ENCODE assay signal across 8 cellular contexts in genomic region chr10:101843032-101843991, GRCh38. TPM values are rescaled to one million over a fixed set of nuclear protein-coding genes. Genes with fewer than 3 reads are reported as not detected.
DNase-seq lines count a peak whose midpoint lies in the region; ATAC-seq and TF ChIP-seq lines count a peak whose summit lies in the region.

KCNIP2 (minus strand) TSS chr10:101843800; CDS start chr10:101843568, 232 bp downstream.

- DNase-seq in NCI-H1694 treated with DMSO at 0.1 percent for 48 hours (lab: John Stamatoyannopoulos, UW) (peak; percentile 24), NCI-H1694 (lab: John Stamatoyannopoulos, UW) (no peak), RPMI8226 (peak; percentile 33), heart left ventricle (peak in 4 of 5 donors; percentile 43 to 80 (median 72)), skeletal muscle cell (ENCODE audit: low read depth) (no peak)

- H3K36me3 ChIP-seq in heart left ventricle, result peaks cover 0 to 35% (median 22%) of the 10 kb centered on the region in 9 donors

- ATAC-seq in heart left ventricle (peak in 3 of 4 donors; percentile 15 to 34 (median 25)), GM21825 (IDR thresholded peaks at IDR 0.05; ENCODE audit: unreplicated experiment) (no peak), HG02759 (IDR thresholded peaks at IDR 0.05; ENCODE audit: unreplicated experiment) (no peak)

- H3K27me3 Mint-ChIP-seq in activated naive CD8-positive, alpha-beta T cell, result peaks cover 5% of the 10 kb centered on the region

- TF ChIP-seq POLR2A in heart left ventricle (IDR thresholded peaks at IDR 0.05), result no peak

- H3K4me1 Mint-ChIP-seq in activated naive CD8-positive, alpha-beta T cell (ENCODE audit: low read depth), result peaks cover 47% of the 10 kb centered on the region

- no peak within 1 kb of the TSS for H3K27ac Mint-ChIP-seq in activated naive CD8-positive, alpha-beta T cell

- no peaks in the 10 kb centered on the region for H3K27me3 ChIP-seq in heart left ventricle

- 26 to 52% (median 30%) methylated on average over 33 to 59 of the region's 59 CpGs for WGBS in heart left ventricle, 4 donors

- peak within 1 kb of the TSS; percentile 27 to 62 (median 42) for H3K4me3 ChIP-seq in heart left ventricle
- H3K4me3 ChIP-seq in skeletal muscle cell (ENCODE audit: low read depth, low read length), result peak within 1 kb of the TSS; percentile 21

- peaks cover 0 to 69% (median 29%) of the 10 kb centered on the region in 12 donors for H3K4me1 ChIP-seq in heart left ventricle

- H3K4me3 Mint-ChIP-seq in activated naive CD8-positive, alpha-beta T cell, result peak within 1 kb of the TSS; percentile 83

- H3K27ac ChIP-seq in heart left ventricle, result peak within 1 kb of the TSS in 9 of 12 donors; percentile 2 to 84 (median 60)

- intact Hi-C loops in heart left ventricle (cut with DNase I), result loop anchor here in 4 of 10 donors (5.0 kb wide), 3 partner anchors 39 to 169 kb away; no protein-coding TSS in a partner anchor

- no peaks in the 10 kb centered on the region for H3K9me3 ChIP-seq in heart left ventricle

- peaks cover 15% of the 10 kb centered on the region for H3K36me3 Mint-ChIP-seq in activated naive CD8-positive, alpha-beta T cell

- peak; percentile 35 to 61 (median 49) for TF ChIP-seq CTCF in heart left ventricle (IDR thresholded peaks at IDR 0.05)

- H3K9me3 Mint-ChIP-seq in activated naive CD8-positive, alpha-beta T cell (ENCODE audit: low read depth), result no peaks in the 10 kb centered on the region

RNA-seq across cellular contexts. Expression of gene KCNIP2, which starts in this region (rescaled TPM):
- 100 to 1,000 TPM in 7 of 9 donors, 10 to 100 TPM in 2; 85.1 to 862 (median 174) TPM for total RNA-seq in heart left ventricle
- polyA plus RNA-seq in heart left ventricle, result 100 to 1,000 TPM; 214 to 262 TPM

Comparison
In these comparisons a context has a peak if more than half of its experiments do, and no peak if none do; other contexts are left out.
1. DNase-seq: peak in NCI-H1694 treated with DMSO at 0.1 percent for 48 hours (single experiment), RPMI8226 (single experiment) and heart left ventricle (4 of 5); none in NCI-H1694 (single experiment) and skeletal muscle cell (single experiment).
2. ATAC-seq: peak in heart left ventricle (3 of 4); none in GM21825 (single experiment) and HG02759 (single experiment).